Comparison of ENCODE assay signal across 9 cellular contexts in genomic region chrX:66638591-66639500, GRCh38. TPM values are rescaled to one million over a fixed set of nuclear protein-coding genes. Genes with fewer than 3 reads are reported as not detected.
DNase-seq lines count a peak whose midpoint lies in the region; ATAC-seq, FAIRE-seq and TF ChIP-seq lines count a peak whose summit lies in the region.
"Had no signal": no experiment of that assay in that cellular context is flagged by ENCODE, and none has a peak within 500 bp of the region (broad histone marks: within the 10 kb centered on the region; RNA-seq: fewer than 3 reads in every experiment).

EDA2R (minus strand) TSS chrX:66639078; CDS start chrX:66616020, 23,058 bp downstream.

- BruUV-seq in endothelial cell of umbilical vein (replicated peaks; lab: Mats Ljungman, UMichigan), result no TSS peak

- ATAC-seq in GM19043 (IDR thresholded peaks at IDR 0.05; ENCODE audit: low read depth, unreplicated experiment), result peak; percentile 85
- ATAC-seq in HG03108 (IDR thresholded peaks at IDR 0.05; ENCODE audit: unreplicated experiment), result peak; percentile 85
- ATAC-seq: Panc1 had no signal

- FAIRE-seq in endothelial cell of umbilical vein (lab: Jason Lieb, UNC), result peak; percentile 66

- H3K27me3 ChIP-seq in BLaER1, result peaks cover 68% of the 10 kb centered on the region
- H3K27me3 ChIP-seq in endothelial cell of umbilical vein (ENCODE audit: control insufficient read depth in 2 of 2, insufficient read depth in 2 of 2, low read length in 2 of 2), result no peaks in the 10 kb centered on the region
- H3K27me3 ChIP-seq in testis, result no peaks in the 10 kb centered on the region

- H3K9me3 ChIP-seq in BLaER1 (no peaks in the 10 kb centered on the region), endothelial cell of umbilical vein (replicated peaks; ENCODE audit: control insufficient read depth, insufficient read depth, low read length) (no peaks in the 10 kb centered on the region), testis (no peaks in the 10 kb centered on the region)

- CTCF ChIA-PET in endothelial cell of umbilical vein (lab: Charles Lee), result no interaction called here

- H2AFZ ChIP-seq in endothelial cell of umbilical vein (ENCODE audit: low read depth, low read length), result no peak within 1 kb of the TSS

- intact Hi-C loops in endothelial cell of umbilical vein (cut with micrococcal nuclease), result no loop called here
- intact Hi-C loops in testis (cut with DNase I; ENCODE audit: low total_unique reads), result no loop called here

- dilution Hi-C loops in endothelial cell of umbilical vein (cut with MboI; ENCODE audit: extremely low pct_ligation_motif_present, low sequenced_read_pairs), result no loop called here

- POLR2A ChIA-PET in endothelial cell of umbilical vein (lab: Charles Lee), result no interaction called here

- peaks cover 5% of the 10 kb centered on the region; the same call in 1 of the 2 replicates for H3K4me1 ChIP-seq in BLaER1
- H3K4me1 ChIP-seq in endothelial cell of umbilical vein (ENCODE audit: control insufficient read depth, extremely low read depth, insufficient read depth, low read length), result no peaks in the 10 kb centered on the region
- H3K4me1 ChIP-seq in testis, result no peaks in the 10 kb centered on the region

- H4K20me1 ChIP-seq in BLaER1 (peaks cover 3% of the 10 kb centered on the region; the same call in 1 of the 2 replicates), endothelial cell of umbilical vein (replicated peaks; ENCODE audit: control insufficient read depth, extremely low read depth, insufficient read depth, low read length) (no peaks in the 10 kb centered on the region)

- H3K4me2 ChIP-seq in BLaER1, result peak within 1 kb of the TSS; percentile 71
- no peak within 1 kb of the TSS for H3K4me2 ChIP-seq in endothelial cell of umbilical vein (ENCODE audit: insufficient read depth, low read length)

- H3K36me3 ChIP-seq in BLaER1 (no peaks in the 10 kb centered on the region), endothelial cell of umbilical vein (ENCODE audit: control insufficient read depth in 2 of 2, extremely low read depth in 1 of 2, insufficient read depth in 2 of 2, low read length in 2 of 2) (no peaks in the 10 kb centered on the region), testis (ENCODE audit: low read depth, missing control alignments) (no peaks in the 10 kb centered on the region)

- no peak for TF ChIP-seq CTCF in endothelial cell of umbilical vein (IDR thresholded peaks at IDR 0.05; ENCODE audit: extremely low read depth in 1 of 2, insufficient read depth in 1 of 2, low read depth in 1 of 2, low read length in 2 of 2)
- TF ChIP-seq CTCF in testis (IDR thresholded peaks at IDR 0.05), result no peak

- H3K27ac ChIP-seq in BLaER1, result peak within 1 kb of the TSS; percentile 54
- peak within 1 kb of the TSS; percentile 17 for H3K27ac ChIP-seq in endothelial cell of umbilical vein (ENCODE audit: insufficient read depth, low read depth, low read length)
- no peak within 1 kb of the TSS for H3K27ac ChIP-seq in testis

- 0 to 4% methylated on average over 2 to 31 of the region's 32 CpGs for whole genome bisulfite sequencing in testis, 2 donors

- DNase-seq in UCSD-AML1 (lab: John Stamatoyannopoulos, UW; ENCODE audit: unreplicated experiment), result peak; percentile 51
- peak; percentile 30 for DNase-seq in endothelial cell of umbilical vein (ENCODE audit: low read depth, low spot score)
- peak; percentile 68 for DNase-seq in myocyte (ENCODE audit: low read depth)
- peak; percentile 57 for DNase-seq in testis
- no peak for DNase-seq in SKM-1 (lab: John Stamatoyannopoulos, UW; ENCODE audit: unreplicated experiment)

- H3K9me1 ChIP-seq in endothelial cell of umbilical vein (replicated peaks; ENCODE audit: control insufficient read depth, extremely low read depth, insufficient read depth, low read length), result no peaks in the 10 kb centered on the region

- H3K79me2 ChIP-seq in endothelial cell of umbilical vein (ENCODE audit: control insufficient read depth, insufficient read depth, low read length), result no peaks in the 10 kb centered on the region

- peak within 1 kb of the TSS; percentile 68; the same call in 1 of the 2 replicates for H3K9ac ChIP-seq in BLaER1
- H3K9ac ChIP-seq in endothelial cell of umbilical vein (replicated peaks; ENCODE audit: extremely low read depth, insufficient read depth, low read length), result no peak within 1 kb of the TSS

- TF ChIP-seq POLR2A in endothelial cell of umbilical vein (IDR thresholded peaks at IDR 0.05; ENCODE audit: low read depth, low read length), result no peak
- TF ChIP-seq POLR2A in testis (IDR thresholded peaks at IDR 0.05), result no peak

- peak within 1 kb of the TSS; percentile 66 for H3K4me3 ChIP-seq in BLaER1
- H3K4me3 ChIP-seq in endothelial cell of umbilical vein (replicated peaks in 1 of 3; ENCODE audit: insufficient read depth in 1 of 3, low read depth in 1 of 3, low read length in 3 of 3), result peak within 1 kb of the TSS; percentile 1 to 37 (median 21)
- H3K4me3 ChIP-seq in testis, result peak within 1 kb of the TSS; percentile 31 to 36

TF ChIP-seq in endothelial cell of umbilical vein, 7 proteins besides CTCF, POLR2A, EP300 and RAD21:
- TF ChIP-seq POLR2AphosphoS5 (IDR thresholded peaks at IDR 0.05; ENCODE audit: insufficient read depth, low read depth, low read length), result no peak
- no peak for TF ChIP-seq GATA2 (IDR thresholded peaks at IDR 0.05; ENCODE audit: insufficient read depth, insufficient read length, low read depth, low read length)
- no peak for TF ChIP-seq FOS (IDR thresholded peaks at IDR 0.05; ENCODE audit: borderline replicate concordance, insufficient read depth, low read length)
- no peak for TF ChIP-seq JUN (IDR thresholded peaks at IDR 0.05; ENCODE audit: borderline replicate concordance, insufficient read depth, insufficient read length, low read depth)
- no peak for TF ChIP-seq EZH2 (IDR thresholded peaks at IDR 0.05; ENCODE audit: borderline replicate concordance, low read depth, low read length, severe bottlenecking)
- TF ChIP-seq MAX (IDR thresholded peaks at IDR 0.05; ENCODE audit: insufficient read depth, insufficient read length), result no peak
- TF ChIP-seq MYC (IDR thresholded peaks at IDR 0.05; ENCODE audit: low read depth, low read length), result no peak

RNA-seq across cellular contexts. Expression of gene EDA2R, which starts in this region (rescaled TPM):
- total RNA-seq in endothelial cell of umbilical vein (0.39 and 1.9 TPM in 2 replicates), myocyte (34.5 and 37.7 TPM in 2 replicates), testis (1 to 10 TPM; 3.1 to 4.0 TPM)
- polyA plus RNA-seq in endothelial cell of umbilical vein (1.5 and 1.9 TPM in 2 replicates), testis (ENCODE audit: insufficient read depth, low read depth, low replicate concordance) (2.0 TPM)
- polyA plus RNA-seq in endothelial cell of umbilical vein (2011; cell fraction: cytosol; rRNA removed), result 0.93 and 1.1 TPM in 2 replicates
- 8.9 and 10.4 TPM in 2 replicates for polyA plus RNA-seq in endothelial cell of umbilical vein (2011; cell fraction: nucleus; rRNA removed)
- 9.9 and 10.1 TPM in 2 replicates for polyA plus RNA-seq in endothelial cell of umbilical vein (2012)
- 4.1 and 4.4 TPM in 2 replicates for polyA minus RNA-seq in endothelial cell of umbilical vein
- polyA minus RNA-seq in endothelial cell of umbilical vein (2011; cell fraction: cytosol; rRNA and poly(A)+ RNA removed), result not detected
- polyA minus RNA-seq in endothelial cell of umbilical vein (2011; cell fraction: nucleus; rRNA and poly(A)+ RNA removed), result 2.9 and 5.0 TPM in 2 replicates
- polyA plus RNA-seq in myocyte (2012), result 14.4 TPM

Comparison
In these comparisons a context has a peak if more than half of its experiments do, and no peak if none do; other contexts are left out.
1. H3K27ac ChIP-seq: peak in BLaER1 (single experiment) and endothelial cell of umbilical vein (single experiment); none in testis (0 of 2).
2. Peak in every context shown above with its lines, with median percentiles within 50 percentile points of each other: H3K4me3 ChIP-seq.